Comparison of ENCODE assay signal across 24 cellular contexts in genomic region chr11:134027671-134028070, GRCh38. TPM values are rescaled to one million over a fixed set of nuclear protein-coding genes. Genes with fewer than 3 reads are reported as not detected.
DNase-seq lines count a peak whose midpoint lies in the region; ATAC-seq lines count a peak whose summit lies in the region.
"Had no signal": no experiment of that assay in that cellular context is flagged by ENCODE, and none has a peak within 500 bp of the region (broad histone marks: within the 10 kb centered on the region; RNA-seq: fewer than 3 reads in every experiment).

No MANE protein-coding gene starts in this region.

- H3K27ac ChIP-seq in CD4-positive, CD25-positive, alpha-beta regulatory T cell (ENCODE audit: insufficient read depth, low read length, poor library complexity, severe bottlenecking) = peak overlapping the region; percentile 64
- H3K27ac ChIP-seq: breast epithelium, ovary, right atrium auricular region, spleen had no signal

- H3K27me3 ChIP-seq in CD4-positive, CD25-positive, alpha-beta regulatory T cell (ENCODE audit: control insufficient read depth, insufficient read depth, low read length) = no peaks in the 10 kb centered on the region
- H3K27me3 ChIP-seq: ovary, right atrium auricular region had no signal

- H3K4me3 ChIP-seq in CD4-positive, CD25-positive, alpha-beta regulatory T cell (ENCODE audit: low read depth, low read length) = peak overlapping the region; percentile 49
- H3K4me3 ChIP-seq: breast epithelium, ovary, right atrium auricular region, spleen had no signal

- H3K27me3 Mint-ChIP-seq in activated CD4-positive, alpha-beta T cell treated with anti-CD3 and anti-CD28 coated beads, Interleukin-2, amount 10 ng/mL, durations not matched to agents 24 days and 14 days = peaks cover 5% of the 10 kb centered on the region
- H3K27me3 Mint-ChIP-seq in CD4-positive, CD25-positive, alpha-beta regulatory T cell = peaks cover 15% of the 10 kb centered on the region
- H3K27me3 Mint-ChIP-seq in T-helper 2 cell treated with Interferon-gamma antibody and Interleukin-4, amounts not matched to agents 5 μg/mL and 100 μg/mL, for 36 hours (ENCODE audit: low read depth) = peaks cover 17% of the 10 kb centered on the region

- DNase-seq in activated CD4-positive, alpha-beta T cell treated with anti-CD3 and anti-CD28 coated beads, Interleukin-2, amount 10 ng/mL, durations not matched to agents 24 days and 14 days = peak; percentile 71
- DNase-seq in activated CD4-positive, alpha-beta T cell treated with anti-CD3 and anti-CD28 coated beads, Interleukin-2, amount 50 U/mL, for 1 hour = no peak
- DNase-seq in CD4-positive, CD25-positive, alpha-beta regulatory T cell = peak; percentile 35 to 89 (median 54)
- no peak for DNase-seq in T-helper 2 cell treated with Interferon-gamma antibody and Interleukin-4, amounts not matched to agents 5 μg/mL and 100 μg/mL, for 36 hours (ENCODE audit: low spot score)
- DNase-seq in central memory CD4-positive, alpha-beta T cell = peak; percentile 46
- DNase-seq in kidney tubule cell (ENCODE audit: low spot score) (no peak), inferior parietal cortex (ENCODE audit: extremely low spot score) (no peak)
- DNase-seq: cortex of kidney; KG1; kidney glomerular epithelial cell; mesenchymal stem cell; naive B cell; NCI-H187 treated with DMSO at 0.1 percent for 48 hours; NCI-H2227 treated with DMSO at 0.1 percent for 48 hours; NCI-H748 treated with DMSO at 0.1 percent for 48 hours; ovary; spleen; stimulated activated CD4-positive, alpha-beta T cell treated with anti-CD3 and anti-CD28 coated beads, Interleukin-4, amount 100 ng/mL, for 24 hours had no signal

- H3K9me3 ChIP-seq in CD4-positive, CD25-positive, alpha-beta regulatory T cell (ENCODE audit: control insufficient read depth in 2 of 2, low read length in 2 of 2) = no peaks in the 10 kb centered on the region
- H3K9me3 ChIP-seq: breast epithelium, ovary, right atrium auricular region, spleen had no signal

- peaks cover 24% of the 10 kb centered on the region for H3K4me1 ChIP-seq in CD4-positive, CD25-positive, alpha-beta regulatory T cell (ENCODE audit: control insufficient read depth, insufficient read depth, low read length, poor library complexity, severe bottlenecking)
- H3K4me1 ChIP-seq: breast epithelium had no signal

- ATAC-seq in CD4-positive, CD25-positive, alpha-beta regulatory T cell (ENCODE audit: low read depth in 2 of 2) = peak; percentile 90 to 96
- ATAC-seq in GM19351 (IDR thresholded peaks at IDR 0.05; ENCODE audit: unreplicated experiment) = no peak

- H3K27ac Mint-ChIP-seq in activated CD4-positive, alpha-beta T cell treated with anti-CD3 and anti-CD28 coated beads, Interleukin-2, amount 10 ng/mL, durations not matched to agents 24 days and 14 days = no peak overlapping the region
- peak overlapping the region; percentile 40 to 94 (median 93) for H3K27ac Mint-ChIP-seq in CD4-positive, CD25-positive, alpha-beta regulatory T cell
- H3K27ac Mint-ChIP-seq in T-helper 2 cell treated with Interferon-gamma antibody and Interleukin-4, amounts not matched to agents 5 μg/mL and 100 μg/mL, for 36 hours = no peak overlapping the region
- H3K27ac Mint-ChIP-seq: naive B cell had no signal

- intact Hi-C loops in activated CD4-positive, alpha-beta T cell treated with anti-CD3 and anti-CD28 coated beads, Interleukin-2, amount 10 ng/mL, durations not matched to agents 24 days and 14 days (cut with micrococcal nuclease) = no loop called here

- peaks cover 17% of the 10 kb centered on the region for H3K4me1 Mint-ChIP-seq in activated CD4-positive, alpha-beta T cell treated with anti-CD3 and anti-CD28 coated beads, Interleukin-2, amount 10 ng/mL, durations not matched to agents 24 days and 14 days
- peaks cover 9 to 56% (median 31%) of the 10 kb centered on the region in 4 donors for H3K4me1 Mint-ChIP-seq in CD4-positive, CD25-positive, alpha-beta regulatory T cell
- peaks cover 18% of the 10 kb centered on the region for H3K4me1 Mint-ChIP-seq in T-helper 2 cell treated with Interferon-gamma antibody and Interleukin-4, amounts not matched to agents 5 μg/mL and 100 μg/mL, for 36 hours (ENCODE audit: low read depth)

- H3K4me3 Mint-ChIP-seq in activated CD4-positive, alpha-beta T cell treated with anti-CD3 and anti-CD28 coated beads, Interleukin-2, amount 10 ng/mL, durations not matched to agents 24 days and 14 days = peak overlapping the region; percentile 9
- H3K4me3 Mint-ChIP-seq in CD4-positive, CD25-positive, alpha-beta regulatory T cell = peak overlapping the region; percentile 58 to 79 (median 71)
- peak overlapping the region; percentile 46 for H3K4me3 Mint-ChIP-seq in T-helper 2 cell treated with Interferon-gamma antibody and Interleukin-4, amounts not matched to agents 5 μg/mL and 100 μg/mL, for 36 hours
- H3K4me3 Mint-ChIP-seq: naive B cell, type B pancreatic cell had no signal

- H3K9me3 Mint-ChIP-seq in activated CD4-positive, alpha-beta T cell treated with anti-CD3 and anti-CD28 coated beads, Interleukin-2, amount 10 ng/mL, durations not matched to agents 24 days and 14 days = no peaks in the 10 kb centered on the region
- peaks cover 0 to 2% (median 0%) of the 10 kb centered on the region in 7 donors for H3K9me3 Mint-ChIP-seq in CD4-positive, CD25-positive, alpha-beta regulatory T cell
- H3K9me3 Mint-ChIP-seq in T-helper 2 cell treated with Interferon-gamma antibody and Interleukin-4, amounts not matched to agents 5 μg/mL and 100 μg/mL, for 36 hours = no peaks in the 10 kb centered on the region
- H3K9me3 Mint-ChIP-seq: naive B cell, type B pancreatic cell had no signal

- H3K36me3 Mint-ChIP-seq in activated CD4-positive, alpha-beta T cell treated with anti-CD3 and anti-CD28 coated beads, Interleukin-2, amount 10 ng/mL, durations not matched to agents 24 days and 14 days (ENCODE audit: low read depth) = no peaks in the 10 kb centered on the region
- no peaks in the 10 kb centered on the region for H3K36me3 Mint-ChIP-seq in CD4-positive, CD25-positive, alpha-beta regulatory T cell
- no peaks in the 10 kb centered on the region for H3K36me3 Mint-ChIP-seq in T-helper 2 cell treated with Interferon-gamma antibody and Interleukin-4, amounts not matched to agents 5 μg/mL and 100 μg/mL, for 36 hours (ENCODE audit: low read depth)
- H3K36me3 Mint-ChIP-seq: naive B cell, type B pancreatic cell had no signal

- H3K36me3 ChIP-seq in CD4-positive, CD25-positive, alpha-beta regulatory T cell (ENCODE audit: control insufficient read depth, insufficient read depth, low read length) = no peaks in the 10 kb centered on the region
- H3K36me3 ChIP-seq: breast epithelium, ovary, right atrium auricular region, spleen had no signal

RNA-seq across cellular contexts. Expression of gene JAM3, which starts 41.2 kb away (rescaled TPM):
- 4.7 and 5.0 TPM in 2 replicates for total RNA-seq in activated CD4-positive, alpha-beta T cell treated with anti-CD3 and anti-CD28 coated beads, Interleukin-2, amount 10 ng/mL, durations not matched to agents 24 days and 14 days
- 5.5 TPM for total RNA-seq in CD4-positive, CD25-positive, alpha-beta regulatory T cell
- 1 to 10 TPM; 3.1 to 4.6 (median 3.3) TPM for polyA plus RNA-seq in CD4-positive, CD25-positive, alpha-beta regulatory T cell
- total RNA-seq: HT-29, OCI-LY7 had no signal

Comparison
In these comparisons a context has a peak if more than half of its experiments do, and no peak if none do; other contexts are left out.
1. DNase-seq: peak in activated CD4-positive, alpha-beta T cell treated with anti-CD3 and anti-CD28 coated beads, Interleukin-2, amount 10 ng/mL, durations not matched to agents 24 days and 14 days (single experiment), CD4-positive, CD25-positive, alpha-beta regulatory T cell (3 of 3) and central memory CD4-positive, alpha-beta T cell (single experiment); none in activated CD4-positive, alpha-beta T cell treated with anti-CD3 and anti-CD28 coated beads, Interleukin-2, amount 50 U/mL, for 1 hour (single experiment), T-helper 2 cell treated with Interferon-gamma antibody and Interleukin-4, amounts not matched to agents 5 μg/mL and 100 μg/mL, for 36 hours (single experiment), kidney tubule cell (single experiment) and inferior parietal cortex (single experiment).
2. H3K27ac Mint-ChIP-seq: peak in CD4-positive, CD25-positive, alpha-beta regulatory T cell (3 of 3); none in activated CD4-positive, alpha-beta T cell treated with anti-CD3 and anti-CD28 coated beads, Interleukin-2, amount 10 ng/mL, durations not matched to agents 24 days and 14 days (single experiment) and T-helper 2 cell treated with Interferon-gamma antibody and Interleukin-4, amounts not matched to agents 5 μg/mL and 100 μg/mL, for 36 hours (single experiment).
3. H3K4me3 Mint-ChIP-seq: peak in every context shown above with its lines; median percentile 71 in CD4-positive, CD25-positive, alpha-beta regulatory T cell; 46 in T-helper 2 cell treated with Interferon-gamma antibody and Interleukin-4, amounts not matched to agents 5 μg/mL and 100 μg/mL, for 36 hours; 9 in activated CD4-positive, alpha-beta T cell treated with anti-CD3 and anti-CD28 coated beads, Interleukin-2, amount 10 ng/mL, durations not matched to agents 24 days and 14 days.